8 cellular contexts compared by ENCODE assay signal in genomic region chr16:69763557-69763942, GRCh38. TPM values are rescaled to one million over a fixed set of nuclear protein-coding genes. Genes with fewer than 3 reads are reported as not detected.
DNase-seq lines count a peak whose midpoint lies in the region; ATAC-seq and TF ChIP-seq lines count a peak whose summit lies in the region.

No MANE protein-coding gene starts in this region.

- H3K4me2 ChIP-seq in PC-3 (ENCODE audit: low read length) = peak overlapping the region; percentile 87

- H3F3A ChIP-seq in PC-3 (ENCODE audit: low read length, unreplicated experiment) = no peaks in the 10 kb centered on the region

- no peaks in the 10 kb centered on the region for H4K20me1 ChIP-seq in PC-3 (ENCODE audit: low read length)

- H3K79me2 ChIP-seq in PC-3 (ENCODE audit: low read length) = peaks cover 28% of the 10 kb centered on the region

- peaks cover 10% of the 10 kb centered on the region; the same call in 1 of the 2 replicates for H3K4me1 ChIP-seq in Caco-2
- H3K4me1 ChIP-seq in PC-3 (ENCODE audit: insufficient read depth, low read length) = peaks cover 17% of the 10 kb centered on the region
- peaks cover 21 to 33% of the 10 kb centered on the region in 2 experiments for H3K4me1 ChIP-seq in neutrophil (ENCODE audit: control insufficient read depth in 1 of 2, insufficient read depth in 1 of 2, low read depth in 1 of 2, low read length in 1 of 2)

- peak overlapping the region; percentile 95; the same call in 1 of the 2 replicates for H2AFZ ChIP-seq in PC-3 (ENCODE audit: low read length)

- no peak for DNase-seq in Caco-2
- no peak for DNase-seq in PC-3
- DNase-seq in epithelial cell of esophagus (ENCODE audit: low read depth) = no peak
- DNase-seq in stimulated activated CD4-positive, alpha-beta T cell treated with anti-CD3 and anti-CD28 coated beads, Interleukin-4, amount 100 ng/mL, for 1 hour = no peak
- no peak for DNase-seq in effector CD8-positive, alpha-beta T cell (lab: John Stamatoyannopoulos, UW)
- no peak for DNase-seq in dorsolateral prefrontal cortex
- no peak for DNase-seq in MV-4-11 (lab: John Stamatoyannopoulos, UW)

- intact Hi-C loops in Caco-2 (cut with micrococcal nuclease; ENCODE audit: unreplicated experiment) (no loop called here), PC-3 (cut with micrococcal nuclease) (no loop called here), dorsolateral prefrontal cortex (cut with DNase I) (loop anchor here in 1 of 2 donors (5.0 kb wide), 1 partner anchor 376 kb away; the partner anchor contains the start of gene TERF2)

- peak overlapping the region; percentile 77 for H3K4me3 Mint-ChIP-seq in Caco-2 (ENCODE audit: unreplicated experiment)

- peaks cover 15% of the 10 kb centered on the region for H3K9me3 Mint-ChIP-seq in Caco-2 (ENCODE audit: unreplicated experiment)

- peak overlapping the region; percentile 90; the same call in 1 of the 2 replicates for H3K9ac ChIP-seq in PC-3 (ENCODE audit: low read length)

- H3K4me3 ChIP-seq in Caco-2 (ENCODE audit: low read depth, low read length) (peak overlapping the region; percentile 77), PC-3 (ENCODE audit: low read length) (peak overlapping the region; percentile 95), epithelial cell of esophagus (ENCODE audit: low read length) (peak overlapping the region; percentile 89), neutrophil (ENCODE audit: low read depth in 1 of 2, low read length in 1 of 2) (peak overlapping the region; percentile 83 to 98), dorsolateral prefrontal cortex (peak overlapping the region in 29 of 59 donors; percentile 72 to 95 (median 91))

- peaks cover 28% of the 10 kb centered on the region for H3K36me3 Mint-ChIP-seq in Caco-2 (ENCODE audit: insufficient read depth, unreplicated experiment)

- CTCF ChIA-PET in Caco-2 (lab: Charles Lee) = interaction anchor here (0.7 to 2.7 kb wide), 4 partner anchors 9 to 452 kb away, joined by 3 to 7 read pairs (median 6); partner anchors contain the start of gene NOB1
- CTCF ChIA-PET in PC-3 (lab: Charles Lee) = no interaction called here

- POLR2A ChIA-PET in Caco-2 (lab: Charles Lee) = interaction anchor here (0.5 to 1.4 kb wide), 3 partner anchors 9 to 826 kb away, joined by 3 to 10 read pairs (median 3); partner anchors contain the start of genes NOB1 and NQO1
- POLR2A ChIA-PET in PC-3 (lab: Charles Lee; ENCODE audit: unreplicated experiment) = no interaction called here

- H3K27ac ChIP-seq in PC-3 (ENCODE audit: low read length) (no peak overlapping the region), neutrophil (peak overlapping the region; percentile 96), dorsolateral prefrontal cortex (peak overlapping the region in 13 of 59 donors; percentile 75 to 94 (median 87))

- H3K4me1 Mint-ChIP-seq in Caco-2 (ENCODE audit: low read depth, unreplicated experiment) = peaks cover 7% of the 10 kb centered on the region

- peak overlapping the region; percentile 93 for H3K27ac Mint-ChIP-seq in Caco-2 (ENCODE audit: unreplicated experiment)

- no peak for ATAC-seq in PC-3

- no peaks in the 10 kb centered on the region for H3K9me2 ChIP-seq in PC-3 (replicated peaks; ENCODE audit: low read length)

- no peaks in the 10 kb centered on the region for H3K27me3 Mint-ChIP-seq in Caco-2 (ENCODE audit: insufficient read depth, unreplicated experiment)

- no peaks in the 10 kb centered on the region for H3K9me3 ChIP-seq in Caco-2
- no peaks in the 10 kb centered on the region for H3K9me3 ChIP-seq in PC-3 (ENCODE audit: low read length)
- no peaks in the 10 kb centered on the region for H3K9me3 ChIP-seq in neutrophil

- H3K36me3 ChIP-seq in Caco-2 (ENCODE audit: control insufficient read depth, insufficient read depth, low read length) = no peaks in the 10 kb centered on the region
- no peaks in the 10 kb centered on the region for H3K36me3 ChIP-seq in PC-3 (ENCODE audit: low read depth, low read length)
- H3K36me3 ChIP-seq in neutrophil = peaks cover 9% of the 10 kb centered on the region

- BruUV-seq in Caco-2 (replicated peaks; lab: Mats Ljungman, UMichigan) = TSS peak; percentile 46
- no TSS peak for BruUV-seq in PC-3 (replicated peaks; lab: Mats Ljungman, UMichigan)

- no peak for TF ChIP-seq CTCF in Caco-2 (IDR thresholded peaks at IDR 0.05; ENCODE audit: insufficient read depth in 1 of 2, low read depth in 1 of 2, low read length in 1 of 2, severe bottlenecking in 1 of 2, unreplicated experiment in 1 of 2)
- TF ChIP-seq CTCF in PC-3 (conservative IDR thresholded peaks at IDR 0.05; ENCODE audit: low read depth, low read length) = no peak
- TF ChIP-seq CTCF in epithelial cell of esophagus (IDR thresholded peaks at IDR 0.05; ENCODE audit: insufficient read depth, low read depth, low read length, missing control alignments) = no peak
- no peak for TF ChIP-seq CTCF in neutrophil (IDR thresholded peaks at IDR 0.05)
- no peak for TF ChIP-seq CTCF in dorsolateral prefrontal cortex (IDR thresholded peaks at IDR 0.05 in 54 of 56, conservative IDR thresholded peaks at IDR 0.05 in 2 of 56; ENCODE audit: low read depth in 1 of 56, partially characterized antibody in 56 of 56)

- H3K27me3 ChIP-seq in Caco-2 (replicated peaks; ENCODE audit: control insufficient read depth, insufficient read depth, low read length) = no peaks in the 10 kb centered on the region
- H3K27me3 ChIP-seq in PC-3 (ENCODE audit: low read length) = no peaks in the 10 kb centered on the region
- no peaks in the 10 kb centered on the region for H3K27me3 ChIP-seq in neutrophil
- no peaks in the 10 kb centered on the region for H3K27me3 ChIP-seq in dorsolateral prefrontal cortex

RNA-seq across cellular contexts. Expression of gene WWP2, which starts 1.4 kb away (rescaled TPM):
- total RNA-seq in Caco-2 (2022) (39.7 and 43.9 TPM in 2 replicates), PC-3 (2014; rRNA removed) (15.8 and 17.1 TPM in 2 replicates), dorsolateral prefrontal cortex (10 to 100 TPM; 43.5 to 81.3 (median 58.5) TPM)

RNA-seq across cellular contexts. Expression of gene NOB1, which starts 8.8 kb away (rescaled TPM):
- 115 and 120 TPM in 2 replicates for total RNA-seq in Caco-2 (2022)
- 31.9 and 45.1 TPM in 2 replicates for total RNA-seq in PC-3 (2014; rRNA removed)
- total RNA-seq in dorsolateral prefrontal cortex = 10 to 100 TPM; 19.8 to 37.5 (median 27.3) TPM

RNA-seq across cellular contexts. Expression of gene NQO1, which starts 37.2 kb away (rescaled TPM):
- total RNA-seq in Caco-2 (2022) = 96.2 and 119 TPM in 2 replicates
- 193 and 251 TPM in 2 replicates for total RNA-seq in PC-3 (2014; rRNA removed)
- total RNA-seq in dorsolateral prefrontal cortex = 100 to 1,000 TPM in 2 of 120 experiments, 10 to 100 TPM in 118; 10.2 to 114 (median 28.6) TPM
